Comparison of ENCODE assay signal across 21 cellular contexts in the genomic region with DNA sequence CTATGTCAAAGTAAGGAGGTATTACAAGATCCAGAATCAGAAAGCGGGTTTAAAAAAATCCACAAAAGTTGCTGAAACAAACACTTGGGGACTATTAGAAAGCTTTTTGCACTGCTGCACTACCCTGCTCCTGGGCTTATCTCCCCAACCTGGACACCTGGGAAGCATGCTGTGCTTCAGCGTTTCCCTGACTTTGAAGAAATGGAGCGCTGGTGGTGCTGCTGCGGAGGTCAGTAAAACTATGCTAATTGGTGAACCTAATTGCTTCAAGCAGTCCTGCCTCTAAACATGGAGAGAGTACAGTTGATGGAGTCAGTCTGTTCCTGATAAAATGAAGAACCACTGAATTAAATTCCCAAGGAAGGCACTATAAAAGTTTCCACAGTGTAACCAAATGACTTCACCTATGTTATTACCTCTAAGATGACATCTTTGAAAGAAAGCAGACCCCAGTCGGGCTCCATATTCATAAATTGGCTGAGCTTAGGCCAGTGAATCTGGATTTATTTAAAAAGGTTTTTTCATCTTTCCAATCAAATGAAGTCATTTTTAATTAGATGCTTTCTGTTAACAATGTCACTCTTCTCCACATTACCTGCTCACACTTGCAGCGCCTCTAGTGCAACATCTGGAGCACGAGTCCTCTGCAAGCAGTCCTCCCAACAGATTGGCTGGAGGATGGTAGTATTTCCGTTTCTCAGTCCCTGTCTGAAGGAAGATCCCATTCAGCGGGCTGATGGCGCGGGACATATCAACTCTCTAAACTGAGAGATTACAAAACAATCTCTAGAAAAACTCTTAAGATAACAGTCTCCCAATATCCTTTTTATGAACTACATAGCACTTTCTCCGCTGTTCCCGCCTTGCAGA. TPM values are rescaled to one million over a fixed set of nuclear protein-coding genes. Genes with fewer than 3 reads are reported as not detected.
DNase-seq lines count a peak whose midpoint lies in the region; ATAC-seq, FAIRE-seq and TF ChIP-seq lines count a peak whose summit lies in the region.
"Had no signal": no experiment of that assay in that cellular context is flagged by ENCODE, and none has a peak within 500 bp of the region (broad histone marks: within the 10 kb centered on the region; RNA-seq: fewer than 3 reads in every experiment).

No MANE protein-coding gene starts in this region.

- H3K4me1 ChIP-seq in adrenal gland (replicated peaks in 1 of 2) (peaks cover 3 to 5% of the 10 kb centered on the region in 2 donors), right atrium auricular region (peaks cover 0 to 13% of the 10 kb centered on the region in 2 donors)

- POLR2A ChIA-PET in activated CD4-positive, alpha-beta T cell treated with anti-CD3 and anti-CD28 coated beads for 36 hours (lab: Charles Lee) = no interaction called here

- no peaks in the 10 kb centered on the region for H3K36me3 Mint-ChIP-seq in activated CD4-positive, alpha-beta T cell treated with anti-CD3 and anti-CD28 coated beads for 36 hours (ENCODE audit: low read depth)
- peaks cover 11% of the 10 kb centered on the region for H3K36me3 Mint-ChIP-seq in stimulated activated effector memory CD8-positive, alpha-beta T cell treated with anti-CD3 and anti-CD28 coated beads, Interleukin-12 subunit alpha, Interleukin-12 subunit beta, amount 100 ng/mL, for 72 hours

- TF ChIP-seq POLR2A in adrenal gland (IDR thresholded peaks at IDR 0.05) = no peak

- H3K4me3 ChIP-seq in adrenal gland = no peak overlapping the region
- H3K4me3 ChIP-seq in right atrium auricular region = no peak overlapping the region

- no peak overlapping the region for H3K4me3 Mint-ChIP-seq in activated CD4-positive, alpha-beta T cell treated with anti-CD3 and anti-CD28 coated beads for 36 hours
- H3K4me3 Mint-ChIP-seq in stimulated activated effector memory CD8-positive, alpha-beta T cell treated with anti-CD3 and anti-CD28 coated beads, Interleukin-12 subunit alpha, Interleukin-12 subunit beta, amount 100 ng/mL, for 72 hours = peak overlapping the region; percentile 27
- H3K4me3 Mint-ChIP-seq: activated CD4-positive, alpha-beta T cell treated with anti-CD3 and anti-CD28 coated beads, Interleukin-2, amount 10 ng/mL, durations not matched to agents 24 days and 14 days had no signal

- H3K36me3 ChIP-seq in adrenal gland (replicated peaks in 1 of 2) (no peaks in the 10 kb centered on the region), right atrium auricular region (no peaks in the 10 kb centered on the region)

- 73 to 84% (median 79%) methylated on average over 13 of the region's 13 CpGs for WGBS in adrenal gland, 4 donors

- H3K27ac ChIP-seq in adrenal gland (peak overlapping the region in 3 of 5 donors; percentile 46 to 89 (median 79)), right atrium auricular region (no peak overlapping the region)

- peaks cover 1% of the 10 kb centered on the region for H3K9me3 Mint-ChIP-seq in activated CD4-positive, alpha-beta T cell treated with anti-CD3 and anti-CD28 coated beads for 36 hours (ENCODE audit: low read depth)
- no peaks in the 10 kb centered on the region for H3K9me3 Mint-ChIP-seq in stimulated activated effector memory CD8-positive, alpha-beta T cell treated with anti-CD3 and anti-CD28 coated beads, Interleukin-12 subunit alpha, Interleukin-12 subunit beta, amount 100 ng/mL, for 72 hours

- no peaks in the 10 kb centered on the region for H3K9me3 ChIP-seq in adrenal gland (replicated peaks in 1 of 3)
- no peaks in the 10 kb centered on the region for H3K9me3 ChIP-seq in right atrium auricular region

- no peak for ATAC-seq in activated CD4-positive, alpha-beta T cell treated with anti-CD3 and anti-CD28 coated beads for 36 hours
- no peak for ATAC-seq in stimulated activated effector memory CD8-positive, alpha-beta T cell treated with anti-CD3 and anti-CD28 coated beads, Interleukin-12 subunit alpha, Interleukin-12 subunit beta, amount 100 ng/mL, for 72 hours

- peaks cover 25% of the 10 kb centered on the region for H3K4me1 Mint-ChIP-seq in activated CD4-positive, alpha-beta T cell treated with anti-CD3 and anti-CD28 coated beads for 36 hours
- H3K4me1 Mint-ChIP-seq in stimulated activated effector memory CD8-positive, alpha-beta T cell treated with anti-CD3 and anti-CD28 coated beads, Interleukin-12 subunit alpha, Interleukin-12 subunit beta, amount 100 ng/mL, for 72 hours = peaks cover 21% of the 10 kb centered on the region

- no peak for FAIRE-seq in RCC 7860 (lab: Jason Lieb, UNC)

- CTCF ChIA-PET in activated CD4-positive, alpha-beta T cell treated with anti-CD3 and anti-CD28 coated beads for 36 hours (lab: Charles Lee) = interaction anchor here (1.0 kb wide), 1 partner anchor 11 kb away, joined by 4 read pairs; the partner anchor contains the start of gene NR2F1-AS1

- TF ChIP-seq CTCF in adrenal gland (IDR thresholded peaks at IDR 0.05) = no peak
- TF ChIP-seq CTCF in right atrium auricular region (IDR thresholded peaks at IDR 0.05) = no peak

- peaks cover 58% of the 10 kb centered on the region for H3K27me3 Mint-ChIP-seq in activated CD4-positive, alpha-beta T cell treated with anti-CD3 and anti-CD28 coated beads for 36 hours

- H3K27me3 ChIP-seq in adrenal gland = no peaks in the 10 kb centered on the region
- H3K27me3 ChIP-seq in right atrium auricular region = no peaks in the 10 kb centered on the region
- H3K27me3 ChIP-seq: tibial nerve had no signal

- DNase-seq in activated CD4-positive, alpha-beta T cell treated with anti-CD3 and anti-CD28 coated beads for 36 hours = peak; percentile 5
- DNase-seq in activated CD4-positive, alpha-beta T cell treated with anti-CD3 and anti-CD28 coated beads, Interleukin-2, amount 50 U/mL, for 48 hours = no peak
- DNase-seq in adrenal gland (no peak), left kidney (ENCODE audit: low read depth, low spot score) (peak; percentile 43), right atrium auricular region (ENCODE audit: low spot score) (no peak), RCC 7860 (ENCODE audit: low spot score) (no peak)
- no peak for DNase-seq in stimulated activated effector memory CD8-positive, alpha-beta T cell treated with anti-CD3 and anti-CD28 coated beads, Interleukin-12 subunit alpha, Interleukin-12 subunit beta, amount 100 ng/mL, for 72 hours (ENCODE audit: low spot score in 2 of 2)
- DNase-seq in stimulated activated CD4-positive, alpha-beta T cell treated with anti-CD3 and anti-CD28 coated beads, Interleukin-4, amount 100 ng/mL, for 1 hour = no peak
- DNase-seq: 8988T; activated CD4-positive, alpha-beta T cell treated with anti-CD3 and anti-CD28 coated beads, Interleukin-2, amount 10 ng/mL, durations not matched to agents 24 days and 14 days; activated T-cell treated with anti-CD3 and anti-CD28 coated beads for 4 hours; caudate nucleus; DMS79 treated with DMSO at 0.1 percent for 48 hours; effector memory CD4-positive, alpha-beta T cell; GOT3; IMR-90; NCI-H2171 treated with DMSO at 0.1 percent for 48 hours; stimulated activated CD4-positive, alpha-beta T cell treated with anti-CD3 and anti-CD28 coated beads, Interleukin-2, amount 100 ng/mL, for 48 hours; stimulated activated CD8-positive, alpha-beta memory T cell treated with anti-CD3 and anti-CD28 coated beads, Interleukin-4, amount 100 ng/mL, for 48 hours; T1000 had no signal

- intact Hi-C loops in activated CD4-positive, alpha-beta T cell treated with anti-CD3 and anti-CD28 coated beads for 36 hours (cut with DNase I, micrococcal nuclease) = loop anchor here (5.0 to 10.0 kb wide), 2 partner anchors 38 to 1045 kb away; partner anchors contain the start of genes KIAA0825 (in 1 of the 2) and SLF1 (in 1 of the 2)
- intact Hi-C loops in adrenal gland (cut with DNase I) = loop anchor here (10.0 kb wide), 1 partner anchor 165 kb away; no protein-coding TSS in a partner anchor

- no peak overlapping the region for H3K27ac Mint-ChIP-seq in activated CD4-positive, alpha-beta T cell treated with anti-CD3 and anti-CD28 coated beads for 36 hours
- H3K27ac Mint-ChIP-seq in stimulated activated effector memory CD8-positive, alpha-beta T cell treated with anti-CD3 and anti-CD28 coated beads, Interleukin-12 subunit alpha, Interleukin-12 subunit beta, amount 100 ng/mL, for 72 hours = no peak overlapping the region
- H3K27ac Mint-ChIP-seq: activated CD4-positive, alpha-beta T cell treated with anti-CD3 and anti-CD28 coated beads, Interleukin-2, amount 10 ng/mL, durations not matched to agents 24 days and 14 days had no signal

RNA-seq across cellular contexts. Expression of gene NR2F1-AS1, which starts 11.5 kb away (rescaled TPM):
- not detected for total RNA-seq in activated CD4-positive, alpha-beta T cell treated with anti-CD3 and anti-CD28 coated beads for 36 hours
- total RNA-seq in adrenal gland (10 to 100 TPM; 13.2 to 42.0 (median 25.7) TPM), right atrium auricular region (10 to 100 TPM in 1 of 2 donors, 1 to 10 TPM in 1; 7.1 to 11.0 TPM)
- polyA plus RNA-seq in adrenal gland = 100 to 1,000 TPM in 1 of 3 donors, 10 to 100 TPM in 2; 20.8 to 107 (median 62.1) TPM
- total RNA-seq: activated CD4-positive, alpha-beta T cell treated with anti-CD3 and anti-CD28 coated beads, Interleukin-2, amount 10 ng/mL, durations not matched to agents 24 days and 14 days had no signal

RNA-seq across cellular contexts. Expression of gene NR2F1, which starts 13.5 kb away (rescaled TPM):
- total RNA-seq in activated CD4-positive, alpha-beta T cell treated with anti-CD3 and anti-CD28 coated beads for 36 hours = not detected
- total RNA-seq in adrenal gland = 100 to 1,000 TPM in 3 of 8 donors, 10 to 100 TPM in 5; 50.1 to 195 (median 89.3) TPM
- 10 to 100 TPM; 22.4 to 64.4 (median 42.2) TPM for polyA plus RNA-seq in adrenal gland
- total RNA-seq in right atrium auricular region = 10 to 100 TPM; 35.3 to 37.6 TPM
- total RNA-seq: activated CD4-positive, alpha-beta T cell treated with anti-CD3 and anti-CD28 coated beads, Interleukin-2, amount 10 ng/mL, durations not matched to agents 24 days and 14 days had no signal

Comparison
In these comparisons a context has a peak if more than half of its experiments do, and no peak if none do; other contexts are left out.
1. DNase-seq: peak in activated CD4-positive, alpha-beta T cell treated with anti-CD3 and anti-CD28 coated beads for 36 hours (single experiment) and left kidney (single experiment); none in activated CD4-positive, alpha-beta T cell treated with anti-CD3 and anti-CD28 coated beads, Interleukin-2, amount 50 U/mL, for 48 hours (0 of 2), adrenal gland (0 of 7), stimulated activated effector memory CD8-positive, alpha-beta T cell treated with anti-CD3 and anti-CD28 coated beads, Interleukin-12 subunit alpha, Interleukin-12 subunit beta, amount 100 ng/mL, for 72 hours (0 of 2), right atrium auricular region (single experiment), stimulated activated CD4-positive, alpha-beta T cell treated with anti-CD3 and anti-CD28 coated beads, Interleukin-4, amount 100 ng/mL, for 1 hour (single experiment) and RCC 7860 (single experiment).
2. H3K27ac ChIP-seq: peak in adrenal gland (3 of 5); none in right atrium auricular region (0 of 2).
3. RNA of gene NR2F1-AS1, which starts 11.5 kb away (total RNA-seq): 13.2 to 42.0 TPM in adrenal gland and 7.1 to 11.0 TPM in right atrium auricular region; not detected in activated CD4-positive, alpha-beta T cell treated with anti-CD3 and anti-CD28 coated beads for 36 hours; every median in the first group is over 4 times any median in the second.
4. RNA of gene NR2F1, which starts 13.5 kb away (total RNA-seq): 50.1 to 195 TPM in adrenal gland and 35.3 to 37.6 TPM in right atrium auricular region; not detected in activated CD4-positive, alpha-beta T cell treated with anti-CD3 and anti-CD28 coated beads for 36 hours; every median in the first group is over 10 times any median in the second.